10 cellular contexts compared by ENCODE assay signal in genomic region chr4:91258326-91258725, GRCh38.
"Had no signal": no experiment of that assay in that cellular context is flagged by ENCODE, and none has a peak within 500 bp of the region (broad histone marks: within the 10 kb centered on the region; RNA-seq: fewer than 3 reads in every experiment).

No MANE protein-coding gene starts in this region.

- H3K9me3 ChIP-seq: HAP-1 had no signal

- H3K4me3 ChIP-seq: GM23248, HAP-1 had no signal

- H3K4me1 ChIP-seq: HAP-1 had no signal

- H3K36me3 ChIP-seq: HAP-1 had no signal

- H3K27ac ChIP-seq: GM23248, HL-60, KMS-11 had no signal

- DNase-seq: GM23248, GOT3, H7, HFFc6, KBM-7 had no signal

- FAIRE-seq: HTR-8/SVneo had no signal

- H3K4me2 ChIP-seq: KMS-11 had no signal

- H2AFZ ChIP-seq: GM23248 had no signal

- ATAC-seq: HCT116 had no signal

- H3K9ac ChIP-seq: GM23248, KMS-11 had no signal
